18 cellular contexts compared by ENCODE assay signal in the genomic region with DNA sequence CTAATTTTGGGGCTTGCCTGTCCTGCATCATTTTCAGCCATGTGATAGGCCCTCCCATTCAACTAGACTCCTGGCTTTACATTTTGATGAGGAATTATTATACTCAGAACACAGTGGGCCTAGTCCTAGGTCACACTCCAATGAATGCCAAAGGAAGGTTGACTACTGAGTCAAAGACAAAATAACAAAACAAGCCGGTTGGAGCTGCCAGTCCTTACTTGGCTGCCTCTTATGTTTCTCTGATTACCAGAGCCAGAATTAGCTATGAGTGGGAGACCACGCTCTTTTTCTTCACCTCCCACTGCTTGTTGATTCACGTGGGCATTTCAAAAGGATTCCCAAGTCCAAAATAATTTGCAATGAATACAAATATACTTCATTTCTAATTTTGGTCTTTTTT.
"Had no signal": no experiment of that assay in that cellular context is flagged by ENCODE, and none has a peak within 500 bp of the region (broad histone marks: within the 10 kb centered on the region; RNA-seq: fewer than 3 reads in every experiment).

No MANE protein-coding gene starts in this region.

- H3K9me3 ChIP-seq: mucosa of descending colon, upper lobe of left lung had no signal

- FAIRE-seq: colon had no signal

- H3K27me3 Mint-ChIP-seq: activated T-cell treated with anti-CD3 and anti-CD28 coated beads, Interleukin-2, amount 50 U/mL, for 24 hours; activated T-helper 17 cell treated with anti-CD3 and anti-CD28 coated beads, Interleukin-2, amount 50 U/mL, for 72 hours had no signal

- DNase-seq: activated CD4-positive, alpha-beta T cell treated with anti-CD3 and anti-CD28 coated beads for 1 hour; activated T-cell treated with anti-CD3 and anti-CD28 coated beads, Interleukin-2, amount 50 U/mL, for 24 hours; aorta; brain microvascular endothelial cell; central memory CD4-positive, alpha-beta T cell; mucosa of descending colon; occipital lobe; retina; stimulated activated CD4-positive, alpha-beta T cell treated with anti-CD3 and anti-CD28 coated beads, Interleukin-4, amount 100 ng/mL, for 24 hours; stimulated activated naive CD4-positive, alpha-beta T cell treated with Interleukin-2 at 50 U/mL for 16 hours; T-helper 9 cell; upper lobe of left lung had no signal

- H3K9me3 Mint-ChIP-seq: activated naive CD4-positive, alpha-beta T cell treated with anti-CD3 and anti-CD28 coated beads, Interleukin-2, amount 50 U/mL, for 72 hours; activated T-cell treated with anti-CD3 and anti-CD28 coated beads, Interleukin-2, amount 50 U/mL, for 24 hours; activated T-helper 17 cell treated with anti-CD3 and anti-CD28 coated beads, Interleukin-2, amount 50 U/mL, for 72 hours; memory B cell had no signal

- H3K27ac ChIP-seq: brain microvascular endothelial cell, epithelial cell of prostate, hepatocyte, upper lobe of left lung had no signal

- H3K4me3 Mint-ChIP-seq: activated T-cell treated with anti-CD3 and anti-CD28 coated beads, Interleukin-2, amount 50 U/mL, for 24 hours; activated T-helper 17 cell treated with anti-CD3 and anti-CD28 coated beads, Interleukin-2, amount 50 U/mL, for 72 hours; memory B cell had no signal

- H3K4me3 ChIP-seq: hepatocyte, mucosa of descending colon, upper lobe of left lung had no signal

- H3K36me3 ChIP-seq: brain microvascular endothelial cell, upper lobe of left lung had no signal

- H3K79me2 ChIP-seq: hepatocyte had no signal

- H3K4me1 Mint-ChIP-seq: activated T-helper 17 cell treated with anti-CD3 and anti-CD28 coated beads, Interleukin-2, amount 50 U/mL, for 72 hours; memory B cell had no signal

- H3K27me3 ChIP-seq: brain microvascular endothelial cell, hepatocyte, upper lobe of left lung had no signal

- H2AFZ ChIP-seq: hepatocyte had no signal

- H3K27ac Mint-ChIP-seq: activated naive CD4-positive, alpha-beta T cell treated with anti-CD3 and anti-CD28 coated beads, Interleukin-2, amount 50 U/mL, for 72 hours; activated T-cell treated with anti-CD3 and anti-CD28 coated beads, Interleukin-2, amount 50 U/mL, for 24 hours; activated T-helper 17 cell treated with anti-CD3 and anti-CD28 coated beads, Interleukin-2, amount 50 U/mL, for 72 hours; memory B cell had no signal

- ATAC-seq: activated naive CD4-positive, alpha-beta T cell treated with anti-CD3 and anti-CD28 coated beads, Interleukin-2, amount 50 U/mL, for 72 hours; activated T-helper 17 cell treated with anti-CD3 and anti-CD28 coated beads, Interleukin-2, amount 50 U/mL, for 72 hours; mucosa of descending colon had no signal

- H3K36me3 Mint-ChIP-seq: activated naive CD4-positive, alpha-beta T cell treated with anti-CD3 and anti-CD28 coated beads, Interleukin-2, amount 50 U/mL, for 72 hours; memory B cell had no signal

- H3K4me2 ChIP-seq: hepatocyte had no signal
